Comparison of ENCODE assay signal across 17 cellular contexts in genomic region chr22:46625843-46626349, GRCh38. TPM values are rescaled to one million over a fixed set of nuclear protein-coding genes. Genes with fewer than 3 reads are reported as not detected.
DNase-seq lines count a peak whose midpoint lies in the region; ATAC-seq and TF ChIP-seq lines count a peak whose summit lies in the region.
"Had no signal": no experiment of that assay in that cellular context is flagged by ENCODE, and none has a peak within 500 bp of the region (broad histone marks: within the 10 kb centered on the region; RNA-seq: fewer than 3 reads in every experiment).

No MANE protein-coding gene starts in this region.

- no peaks in the 10 kb centered on the region for H3K9me1 ChIP-seq in IMR-90 (ENCODE audit: insufficient read depth, low read length)

- H3K14ac ChIP-seq in IMR-90 (replicated peaks; ENCODE audit: low read depth, low read length) (no peak overlapping the region), neuronal stem cell (ENCODE audit: low read length) (peak overlapping the region; percentile 56)

- H3K4me1 ChIP-seq in BLaER1, result peaks cover 98% of the 10 kb centered on the region
- H3K4me1 ChIP-seq in IMR-90 (ENCODE audit: control insufficient read depth, insufficient read depth, low read length), result no peaks in the 10 kb centered on the region
- no peaks in the 10 kb centered on the region for H3K4me1 ChIP-seq in endodermal cell (ENCODE audit: control insufficient read depth, insufficient read depth, low read length)
- H3K4me1 ChIP-seq in neuronal stem cell (ENCODE audit: control insufficient read depth in 2 of 2, insufficient read depth in 1 of 2, low read depth in 1 of 2, low read length in 2 of 2), result peaks cover 10% of the 10 kb centered on the region in 2 donors

- in situ Hi-C loops in IMR-90 (cut with MboI; ENCODE audit: low sequenced_read_pairs), result no loop called here

- no peak for TF ChIP-seq POLR2A in IMR-90 (IDR thresholded peaks at IDR 0.05; ENCODE audit: low read depth, low read length)

- H3K4ac ChIP-seq in IMR-90 (ENCODE audit: low read depth, low read length) (no peak overlapping the region), neuronal stem cell (ENCODE audit: low read length) (no peak overlapping the region)

- H2AFZ ChIP-seq in IMR-90 (replicated peaks; ENCODE audit: low read length, poor library complexity) (peak overlapping the region; percentile 21), neuronal stem cell (ENCODE audit: low read length) (no peak overlapping the region)

- WGBS in IMR-90 (ENCODE audit: extremely low coverage in 2 of 2, insufficient read length in 1 of 2), 2 experiments, result 88% methylated on average over 13 of the region's 21 CpGs; no CpG with 5 or more reads in 1 of the 2 experiments
- 92 to 94% methylated on average over 18 to 21 of the region's 21 CpGs for WGBS in endodermal cell (ENCODE audit: insufficient coverage in 1 of 2, insufficient read length in 1 of 2), 2 experiments
- WGBS in neuronal stem cell (ENCODE audit: extremely low coverage in 2 of 2, insufficient read length in 2 of 2, insufficient replicate concordance in 1 of 2), 2 donors, result no CpG with 5 or more reads among the region's 21 CpGs

- no peak overlapping the region for H4K5ac ChIP-seq in IMR-90 (ENCODE audit: low read depth, low read length)

- H2BK12ac ChIP-seq in neuronal stem cell (ENCODE audit: low read length), result peak overlapping the region; percentile 73

- H3K9ac ChIP-seq in BLaER1, result peak overlapping the region; percentile 50
- H3K9ac ChIP-seq in IMR-90 (ENCODE audit: low read depth, low read length), result no peak overlapping the region
- no peak overlapping the region for H3K9ac ChIP-seq in endodermal cell (ENCODE audit: extremely low read depth, low read length, poor library complexity, severe bottlenecking)
- H3K9ac ChIP-seq in neuronal stem cell (ENCODE audit: low read depth, low read length, poor library complexity), result peak overlapping the region; percentile 77

- CTCF ChIA-PET in IMR-90 (lab: Yijun Ruan, JAX), result no interaction called here

- H3K4me3 ChIP-seq in BLaER1 (no peak overlapping the region), IMR-90 (ENCODE audit: insufficient read depth, low read depth, low read length) (no peak overlapping the region), endodermal cell (ENCODE audit: low read length) (no peak overlapping the region), neuronal stem cell (ENCODE audit: low read length in 2 of 2) (peak overlapping the region in 1 of 2 donors; percentile 60)
- H3K4me3 ChIP-seq: SJCRH30 had no signal

- no TSS peak for BruUV-seq in IMR-90 (replicated peaks; lab: Mats Ljungman, UMichigan)

- TF ChIP-seq RAD21 in IMR-90 (IDR thresholded peaks at IDR 0.05; ENCODE audit: low read length), result no peak

- H3K56ac ChIP-seq in IMR-90 (ENCODE audit: extremely low read depth, insufficient read depth, low read length), result no peak overlapping the region

- H3K23ac ChIP-seq in IMR-90 (ENCODE audit: low read depth, low read length), result no peak overlapping the region
- peak overlapping the region; percentile 65 for H3K23ac ChIP-seq in neuronal stem cell (ENCODE audit: low read depth, low read length, poor library complexity)

- H3K27me3 Mint-ChIP-seq in endodermal cell (ENCODE audit: insufficient read depth), result no peaks in the 10 kb centered on the region
- H3K27me3 Mint-ChIP-seq: CD4-positive, alpha-beta memory T cell had no signal

- no peaks in the 10 kb centered on the region for H3K36me3 Mint-ChIP-seq in endodermal cell (ENCODE audit: low read depth)
- H3K36me3 Mint-ChIP-seq: CD4-positive, alpha-beta memory T cell had no signal

- H3K4me2 ChIP-seq in BLaER1, result peak overlapping the region; percentile 87
- H3K4me2 ChIP-seq in IMR-90 (ENCODE audit: low read depth, low read length), result no peak overlapping the region
- H3K4me2 ChIP-seq in neuronal stem cell (ENCODE audit: insufficient read depth, low read length, poor library complexity, severe bottlenecking), result no peak overlapping the region

- intact Hi-C loops in IMR-90 (cut with micrococcal nuclease), result no loop called here

- no peak overlapping the region for H2BK15ac ChIP-seq in IMR-90 (ENCODE audit: low read depth, low read length)
- peak overlapping the region; percentile 81 for H2BK15ac ChIP-seq in neuronal stem cell (ENCODE audit: low read length)

- H3K36me3 ChIP-seq in BLaER1 (peaks cover 37% of the 10 kb centered on the region), IMR-90 (ENCODE audit: control insufficient read depth, insufficient read depth, low read length) (peaks cover 4% of the 10 kb centered on the region; the same call in 1 of the 2 replicates), endodermal cell (ENCODE audit: control insufficient read depth, insufficient read depth, low read length) (no peaks in the 10 kb centered on the region), neuronal stem cell (replicated peaks in 1 of 2; ENCODE audit: control insufficient read depth in 2 of 2, insufficient read depth in 2 of 2, low read length in 2 of 2) (peaks cover 2 to 4% of the 10 kb centered on the region in 2 donors)
- H3K36me3 ChIP-seq: SJCRH30 had no signal

- no peaks in the 10 kb centered on the region for H3K79me1 ChIP-seq in IMR-90 (ENCODE audit: low read depth in 1 of 2, low read length in 2 of 2)
- H3K79me1 ChIP-seq in neuronal stem cell (ENCODE audit: low read depth, low read length), result peaks cover 7% of the 10 kb centered on the region

- H2BK20ac ChIP-seq in IMR-90 (ENCODE audit: low read depth, low read length), result no peak overlapping the region

- no peak overlapping the region for H3K4me3 Mint-ChIP-seq in endodermal cell
- H3K4me3 Mint-ChIP-seq: CD4-positive, alpha-beta memory T cell; H9 had no signal

- DNase-seq in IMR-90 (no peak), endodermal cell (no peak), neuronal stem cell (ENCODE audit: low spot score) (no peak), NCI-H1048 (lab: John Stamatoyannopoulos, UW) (no peak)
- DNase-seq: CD4-positive, alpha-beta memory T cell; GF-D8; H9; Kasumi-1; NCI-H1417 treated with DMSO at 0.1 percent for 48 hours; NCI-H2029; NCI-H2171 treated with DMSO at 0.1 percent for 48 hours; NCI-H82; SJCRH30 had no signal

- no peak overlapping the region for H2BK120ac ChIP-seq in IMR-90 (ENCODE audit: low read depth, low read length)
- no peak overlapping the region for H2BK120ac ChIP-seq in neuronal stem cell (ENCODE audit: low read depth, low read length)

- H4K20me1 ChIP-seq in BLaER1 (peaks cover 62% of the 10 kb centered on the region), IMR-90 (ENCODE audit: insufficient read depth, low read length) (peaks cover 9% of the 10 kb centered on the region)

- peak overlapping the region; percentile 44 for H3K27ac Mint-ChIP-seq in endodermal cell

- H3K18ac ChIP-seq in IMR-90 (ENCODE audit: low read depth, low read length) (no peak overlapping the region), neuronal stem cell (ENCODE audit: low read length) (peak overlapping the region; percentile 85)

- H3K27me3 ChIP-seq in BLaER1, result no peaks in the 10 kb centered on the region
- no peaks in the 10 kb centered on the region for H3K27me3 ChIP-seq in IMR-90 (ENCODE audit: control insufficient read depth, insufficient read depth, low read length)
- no peaks in the 10 kb centered on the region for H3K27me3 ChIP-seq in endodermal cell (ENCODE audit: control insufficient read depth, insufficient read depth, low read length, poor library complexity, severe bottlenecking)
- H3K27me3 ChIP-seq in neuronal stem cell (ENCODE audit: control insufficient read depth in 3 of 3, insufficient read depth in 3 of 3, low read depth in 1 of 3, low read length in 3 of 3), result no peaks in the 10 kb centered on the region
- H3K27me3 ChIP-seq: SJCRH30 had no signal

- peak overlapping the region; percentile 42 for H2AK9ac ChIP-seq in IMR-90 (replicated peaks; ENCODE audit: low read depth, low read length, poor library complexity)

- no peak overlapping the region for H4K8ac ChIP-seq in IMR-90 (ENCODE audit: low read depth in 2 of 2, low read length in 2 of 2)
- H4K8ac ChIP-seq in neuronal stem cell (ENCODE audit: low read depth, low read length), result peak overlapping the region; percentile 65

- H3K27ac ChIP-seq in BLaER1 (peak overlapping the region; percentile 94), IMR-90 (ENCODE audit: insufficient read depth, low read length) (no peak overlapping the region), endodermal cell (ENCODE audit: low read depth, low read length) (no peak overlapping the region), neuronal stem cell (replicated peaks; ENCODE audit: low read length) (no peak overlapping the region)
- H3K27ac ChIP-seq: SJCRH30 had no signal

- TF ChIP-seq CTCF in IMR-90 (conservative IDR thresholded peaks at IDR 0.05; ENCODE audit: low read depth, low read length), result no peak
- no peak for TF ChIP-seq CTCF in endodermal cell (conservative IDR thresholded peaks at IDR 0.05)

- peaks cover 3% of the 10 kb centered on the region for H3K4me1 Mint-ChIP-seq in endodermal cell

- no peaks in the 10 kb centered on the region for H3K9me3 Mint-ChIP-seq in endodermal cell
- H3K9me3 Mint-ChIP-seq: CD4-positive, alpha-beta memory T cell; H9 had no signal

- dilution Hi-C loops in IMR-90 (cut with HindIII; ENCODE audit: low sequenced_read_pairs, unreplicated experiment), result no loop called here

- H2BK5ac ChIP-seq in IMR-90 (ENCODE audit: low read depth, low read length, poor library complexity, severe bottlenecking), result no peak overlapping the region
- H2BK5ac ChIP-seq in neuronal stem cell (ENCODE audit: low read length), result no peak overlapping the region

- POLR2A ChIA-PET in IMR-90 (lab: Charles Lee; ENCODE audit: unreplicated experiment), result no interaction called here

- H3K9me3 ChIP-seq in BLaER1 (no peaks in the 10 kb centered on the region), IMR-90 (ENCODE audit: control insufficient read depth, insufficient read depth, low read length) (no peaks in the 10 kb centered on the region), endodermal cell (ENCODE audit: control insufficient read depth, low read length) (no peaks in the 10 kb centered on the region), neuronal stem cell (replicated peaks in 1 of 2; ENCODE audit: control insufficient read depth in 2 of 2, insufficient read depth in 1 of 2, low read depth in 1 of 2, low read length in 2 of 2) (peaks cover 0 to 5% of the 10 kb centered on the region in 2 donors)
- H3K9me3 ChIP-seq: SJCRH30 had no signal

- no peak overlapping the region for H2AK5ac ChIP-seq in IMR-90 (ENCODE audit: low read depth, low read length)
- H2AK5ac ChIP-seq in neuronal stem cell (ENCODE audit: low read depth, low read length), result peak overlapping the region; percentile 94

- no peak overlapping the region for H4K91ac ChIP-seq in IMR-90 (ENCODE audit: insufficient read depth, low read depth, low read length)
- no peak overlapping the region for H4K91ac ChIP-seq in neuronal stem cell (ENCODE audit: low read depth, low read length, poor library complexity)

- no peak for ATAC-seq in IMR-90 (ENCODE audit: low read depth)
- no peak for ATAC-seq in GM19467 (IDR thresholded peaks at IDR 0.05; ENCODE audit: unreplicated experiment)
- ATAC-seq in GM18909 (IDR thresholded peaks at IDR 0.05; ENCODE audit: poor library complexity, unreplicated experiment), result no peak
- ATAC-seq: Panc1 had no signal

RNA-seq across cellular contexts. Expression of gene GRAMD4, which starts 5.7 kb away (rescaled TPM):
- total RNA-seq in IMR-90 (2012; rRNA removed) (2.7 and 2.8 TPM in 2 replicates), endodermal cell (10 to 100 TPM; 38.0 to 43.3 TPM)
- 5.8 and 7.4 TPM in 2 replicates for polyA plus RNA-seq in IMR-90 (2012; rRNA removed)
- 3.2 and 5.9 TPM in 2 replicates for polyA plus RNA-seq in IMR-90 (2012; cell fraction: cytosol; rRNA removed)
- polyA plus RNA-seq in IMR-90 (2012; cell fraction: nucleus; rRNA removed; ENCODE audit: low replicate concordance), result 11.4 and 12.3 TPM in 2 replicates
- polyA plus RNA-seq in endodermal cell (2013, experiment 1 of 2), result 32.1 TPM
- polyA plus RNA-seq in endodermal cell (2013, experiment 2 of 2), result 27.6 TPM
- 13.1 TPM for polyA plus RNA-seq in neuronal stem cell (2013, experiment 1 of 2)
- 11.3 TPM for polyA plus RNA-seq in neuronal stem cell (2013, experiment 2 of 2)

Comparison
In these comparisons a context has a peak if more than half of its experiments do, and no peak if none do; other contexts are left out.
1. H3K9ac ChIP-seq: peak in BLaER1 (single experiment) and neuronal stem cell (single experiment); none in IMR-90 (single experiment) and endodermal cell (single experiment).
2. RNA of gene GRAMD4, which starts 5.7 kb away (total RNA-seq): 38.0 to 43.3 TPM in endodermal cell; 2.7 to 2.8 TPM in IMR-90; every median in the first group is over 10 times any median in the second.